In the genomic region with DNA sequence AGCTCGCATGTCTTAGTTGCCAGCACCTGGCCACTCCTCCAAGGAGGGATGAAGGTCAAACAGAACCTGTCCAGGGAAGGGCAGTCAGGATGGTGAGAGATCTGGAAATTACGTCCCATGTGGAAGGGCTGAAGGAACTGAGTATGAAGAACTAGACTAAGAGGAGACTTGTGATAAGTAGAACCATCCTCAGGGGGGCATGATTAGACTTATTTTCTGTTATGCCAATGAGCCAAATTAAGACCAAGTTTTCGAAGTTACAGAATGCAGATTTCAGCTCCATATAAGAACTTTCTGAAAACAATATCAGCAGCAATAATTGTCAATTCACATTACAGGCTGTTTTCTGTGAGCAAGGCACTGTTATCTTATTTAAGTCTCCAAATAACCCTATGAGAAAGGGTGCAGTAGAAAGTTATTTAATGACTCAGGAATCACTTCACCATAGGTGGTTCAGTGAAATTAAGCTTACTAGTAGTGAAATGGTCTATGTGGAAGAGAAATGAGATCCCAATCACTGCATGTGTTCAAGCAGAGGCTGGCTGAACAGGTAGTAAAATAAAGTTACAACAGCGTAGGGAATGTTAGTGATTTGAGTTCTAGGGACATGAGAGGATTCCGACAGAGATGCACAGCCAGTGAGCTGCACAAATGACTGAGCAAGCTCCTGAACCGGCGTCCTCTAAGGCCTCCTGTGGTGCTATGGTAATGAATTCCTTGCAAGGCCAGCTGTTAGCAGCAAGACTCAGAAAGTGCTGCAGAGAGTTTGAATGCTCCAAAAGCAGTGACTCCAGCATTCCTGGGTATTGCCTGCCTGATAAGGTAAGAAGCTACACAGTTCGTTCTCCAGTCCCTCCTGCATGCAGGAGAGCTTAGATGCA, we compare ENCODE assay signal across 11 cellular contexts. TPM values are rescaled to one million over a fixed set of nuclear protein-coding genes. Genes with fewer than 3 reads are reported as not detected.
A peak's percentile ranks its signal among the peaks of the same experiment; 100 is the strongest.
DNase-seq lines count a peak whose midpoint lies in the region; ATAC-seq and TF ChIP-seq lines count a peak whose summit lies in the region.
"Had no signal": no experiment of that assay in that cellular context is flagged by ENCODE, and none has a peak within 500 bp of the region (broad histone marks: within the 10 kb centered on the region; RNA-seq: fewer than 3 reads in every experiment).

No MANE protein-coding gene starts in this region.

- ATAC-seq in foreskin keratinocyte (no peak), HG03039 (IDR thresholded peaks at IDR 0.05; ENCODE audit: unreplicated experiment) (no peak), HG03469 (IDR thresholded peaks at IDR 0.05; ENCODE audit: unreplicated experiment) (no peak)
- ATAC-seq in natural killer cell treated with Interleukin-12 subunit alpha and Interleukin-12 subunit beta and Interleukin-15 and Interleukin-18, amount 100 ng/mL, for 72 hours, result no peak

- 36% methylated on average over 8 of the region's 8 CpGs for WGBS in HUES64

- H3K4me3 Mint-ChIP-seq in natural killer cell treated with Interleukin-12 subunit alpha and Interleukin-12 subunit beta and Interleukin-15 and Interleukin-18, amount 100 ng/mL, for 72 hours, result no peak overlapping the region
- H3K4me3 Mint-ChIP-seq: dendritic cell treated with granulocyte-macrophage colony-stimulating factor and Interleukin-4, amounts not matched to agents 40 ng/mL and 50 ng/mL, for 4 days had no signal

- H3K27ac Mint-ChIP-seq in natural killer cell treated with Interleukin-12 subunit alpha and Interleukin-12 subunit beta and Interleukin-15 and Interleukin-18, amount 100 ng/mL, for 72 hours, result no peak overlapping the region
- H3K27ac Mint-ChIP-seq: dendritic cell treated with granulocyte-macrophage colony-stimulating factor and Interleukin-4, amounts not matched to agents 40 ng/mL and 50 ng/mL, for 4 days had no signal

- H3K9me3 ChIP-seq in HUES64 (ENCODE audit: insufficient read depth, low read depth, low read length) (no peaks in the 10 kb centered on the region), SK-N-MC (ENCODE audit: low read depth, low read length) (no peaks in the 10 kb centered on the region)

- peak overlapping the region; percentile 71; the same call in 1 of the 2 replicates for H3K27ac ChIP-seq in HUES64 (ENCODE audit: low read depth, low read length)
- peak overlapping the region; percentile 66; the same call in 1 of the 2 replicates for H3K27ac ChIP-seq in SK-N-MC
- H3K27ac ChIP-seq in foreskin keratinocyte, result no peak overlapping the region

- H3K36me3 Mint-ChIP-seq in natural killer cell treated with Interleukin-12 subunit alpha and Interleukin-12 subunit beta and Interleukin-15 and Interleukin-18, amount 100 ng/mL, for 72 hours, result no peaks in the 10 kb centered on the region

- TF ChIP-seq CTCF in foreskin keratinocyte (conservative IDR thresholded peaks at IDR 0.05), result peak; percentile 38

- DNase-seq in EH (ENCODE audit: low read depth) (peak; percentile 50), SK-N-MC (ENCODE audit: low read depth, low spot score) (peak; percentile 62), foreskin keratinocyte (no peak)
- DNase-seq in natural killer cell treated with Interleukin-12 subunit alpha and Interleukin-12 subunit beta and Interleukin-15 and Interleukin-18, amount 100 ng/mL, for 72 hours (ENCODE audit: low spot score), result no peak
- no peak for DNase-seq in activated naive CD4-positive, alpha-beta T cell treated with Interleukin-2 at 50 U/mL for 16 hours
- DNase-seq: activated T-cell treated with anti-CD3 and anti-CD28 coated beads, Interleukin-2, amount 50 U/mL, for 48 hours; stimulated activated naive CD4-positive, alpha-beta T cell treated with Interleukin-2 at 50 U/mL for 16 hours had no signal

- H3K27me3 Mint-ChIP-seq in natural killer cell treated with Interleukin-12 subunit alpha and Interleukin-12 subunit beta and Interleukin-15 and Interleukin-18, amount 100 ng/mL, for 72 hours, result peaks cover 2 to 8% of the 10 kb centered on the region in 2 donors

- H3K4me3 ChIP-seq in HUES64 (ENCODE audit: low read length) (peak overlapping the region; percentile 14; the same call in 1 of the 2 replicates), SK-N-MC (peak overlapping the region; percentile 53; the same call in 1 of the 2 replicates)

- peaks cover 13% of the 10 kb centered on the region for H3K4me1 ChIP-seq in HUES64 (ENCODE audit: insufficient read depth, low read length)
- no peaks in the 10 kb centered on the region for H3K4me1 ChIP-seq in foreskin keratinocyte

- H3K9me3 Mint-ChIP-seq in natural killer cell treated with Interleukin-12 subunit alpha and Interleukin-12 subunit beta and Interleukin-15 and Interleukin-18, amount 100 ng/mL, for 72 hours, result no peaks in the 10 kb centered on the region
- H3K9me3 Mint-ChIP-seq: dendritic cell treated with granulocyte-macrophage colony-stimulating factor and Interleukin-4, amounts not matched to agents 40 ng/mL and 50 ng/mL, for 4 days had no signal

- peaks cover 6% of the 10 kb centered on the region; the same call in 1 of the 2 replicates for H3K27me3 ChIP-seq in HUES64 (ENCODE audit: insufficient read depth, low read length)
- no peaks in the 10 kb centered on the region for H3K27me3 ChIP-seq in foreskin keratinocyte

- H3K36me3 ChIP-seq in HUES64 (ENCODE audit: insufficient read depth, low read length) (no peaks in the 10 kb centered on the region), SK-N-MC (ENCODE audit: insufficient read depth, low read length) (no peaks in the 10 kb centered on the region)

- H3K9ac ChIP-seq in HUES64 (ENCODE audit: low read depth, low read length) (no peak overlapping the region), SK-N-MC (ENCODE audit: insufficient read length) (no peak overlapping the region)

- peaks cover 4 to 5% of the 10 kb centered on the region in 2 donors for H3K4me1 Mint-ChIP-seq in natural killer cell treated with Interleukin-12 subunit alpha and Interleukin-12 subunit beta and Interleukin-15 and Interleukin-18, amount 100 ng/mL, for 72 hours (ENCODE audit: low read depth in 2 of 2)

RNA-seq across cellular contexts. Expression of a gene that starts 4.5 kb away (rescaled TPM):
- polyA plus RNA-seq in HUES64 (2013, experiment 1 of 2), result 41.1 TPM
- 40.1 TPM for polyA plus RNA-seq in HUES64 (2013, experiment 2 of 2)
- total RNA-seq in foreskin keratinocyte, result 26.9 and 36.1 TPM in 2 replicates
- 19.1 and 23.1 TPM in 2 replicates for polyA plus RNA-seq in foreskin keratinocyte
- 100 to 1,000 TPM in 1 of 2 donors, 10 to 100 TPM in 1; 75.4 to 117 TPM for total RNA-seq in natural killer cell treated with Interleukin-12 subunit alpha and Interleukin-12 subunit beta and Interleukin-15 and Interleukin-18, amount 100 ng/mL, for 72 hours

RNA-seq across cellular contexts. Expression of a gene that starts 22.1 kb away (rescaled TPM):
- polyA plus RNA-seq in HUES64 (2013, experiment 1 of 2), result 19.2 TPM
- polyA plus RNA-seq in HUES64 (2013, experiment 2 of 2), result 22.4 TPM
- 19.7 and 25.4 TPM in 2 replicates for total RNA-seq in foreskin keratinocyte
- 29.8 and 30.1 TPM in 2 replicates for polyA plus RNA-seq in foreskin keratinocyte
- 10 to 100 TPM; 14.4 to 40.8 TPM for total RNA-seq in natural killer cell treated with Interleukin-12 subunit alpha and Interleukin-12 subunit beta and Interleukin-15 and Interleukin-18, amount 100 ng/mL, for 72 hours

RNA-seq across cellular contexts. Expression of a gene that starts 27.3 kb away (rescaled TPM):
- polyA plus RNA-seq in HUES64 (2013, experiment 1 of 2), result 2,591 TPM
- 2,768 TPM for polyA plus RNA-seq in HUES64 (2013, experiment 2 of 2)
- total RNA-seq in foreskin keratinocyte, result 2,326 and 2,476 TPM in 2 replicates
- polyA plus RNA-seq in foreskin keratinocyte, result 3,189 and 3,387 TPM in 2 replicates
- total RNA-seq in natural killer cell treated with Interleukin-12 subunit alpha and Interleukin-12 subunit beta and Interleukin-15 and Interleukin-18, amount 100 ng/mL, for 72 hours, result 1,000 to 10,000 TPM; 1,051 to 1,176 TPM

Comparison
In these comparisons a context has a peak if more than half of its experiments do, and no peak if none do; other contexts are left out.
1. DNase-seq: peak in EH (single experiment) and SK-N-MC (single experiment); none in foreskin keratinocyte (0 of 2), natural killer cell treated with Interleukin-12 subunit alpha and Interleukin-12 subunit beta and Interleukin-15 and Interleukin-18, amount 100 ng/mL, for 72 hours (single experiment) and activated naive CD4-positive, alpha-beta T cell treated with Interleukin-2 at 50 U/mL for 16 hours (single experiment).